Comparison of ENCODE assay signal across 12 cellular contexts in the genomic region with DNA sequence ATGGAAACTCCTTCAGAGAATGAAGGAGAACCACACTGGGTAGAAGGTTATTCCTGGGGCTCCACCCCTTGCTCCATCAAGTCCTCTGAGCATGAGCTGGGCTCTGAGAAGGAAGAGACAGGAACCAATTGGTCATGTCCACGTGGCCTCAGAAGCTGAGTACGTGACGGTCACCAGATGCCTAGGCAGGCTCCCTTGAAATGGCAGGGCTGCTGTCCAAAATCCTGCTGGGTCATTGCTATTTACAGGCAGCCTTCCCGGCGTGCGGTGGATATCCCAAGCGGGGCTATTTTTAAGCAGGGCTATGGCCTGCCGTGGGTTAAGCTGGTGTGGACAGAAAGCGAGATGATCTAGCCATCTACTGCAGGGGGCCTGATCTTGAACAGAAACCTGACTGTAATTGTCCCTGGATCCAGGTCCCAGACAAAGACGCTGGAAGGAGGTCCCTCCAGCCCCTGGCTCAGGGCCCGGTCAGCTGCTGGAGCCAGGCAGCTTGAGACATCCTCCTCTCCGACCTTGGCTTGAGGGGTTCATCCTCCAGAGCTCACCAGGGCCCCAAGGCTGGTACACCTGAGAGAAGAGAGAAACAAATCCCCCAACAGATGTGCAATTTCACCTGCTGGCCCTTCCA. TPM values are rescaled to one million over a fixed set of nuclear protein-coding genes. Genes with fewer than 3 reads are reported as not detected.
DNase-seq lines count a peak whose midpoint lies in the region; ATAC-seq and TF ChIP-seq lines count a peak whose summit lies in the region.
"Had no signal": no experiment of that assay in that cellular context is flagged by ENCODE, and none has a peak within 500 bp of the region (broad histone marks: within the 10 kb centered on the region; RNA-seq: fewer than 3 reads in every experiment).

No MANE protein-coding gene starts in this region.

- H3K9me3 ChIP-seq in ES-I3 (ENCODE audit: control insufficient read depth, insufficient read depth, low read length), result no peaks in the 10 kb centered on the region
- H3K9me3 ChIP-seq in iPS-20b (ENCODE audit: insufficient read depth, low read depth, low read length), result no peaks in the 10 kb centered on the region
- no peaks in the 10 kb centered on the region for H3K9me3 ChIP-seq in sigmoid colon

- peaks cover 8% of the 10 kb centered on the region; the same call in 1 of the 2 replicates for H3K4me1 ChIP-seq in ES-I3 (ENCODE audit: insufficient read depth, low read length)
- H3K4me1 ChIP-seq in iPS-20b (ENCODE audit: insufficient read depth, low read length), result peaks cover 15% of the 10 kb centered on the region
- H3K4me1 ChIP-seq in sigmoid colon, result peaks cover 0 to 31% (median 22%) of the 10 kb centered on the region in 4 donors

- no peak overlapping the region for H3K27ac ChIP-seq in iPS-20b (ENCODE audit: low read length)
- H3K27ac ChIP-seq in sigmoid colon, result peak overlapping the region; percentile 72 to 80 (median 78)
- H3K27ac ChIP-seq: C4-2B had no signal

- ATAC-seq in GM19324 (IDR thresholded peaks at IDR 0.05; ENCODE audit: low FRiP score, unreplicated experiment), result no peak
- ATAC-seq: HCT116 had no signal

- WGBS in sigmoid colon, 2 donors, result 78 to 84% methylated on average over 12 of the region's 12 CpGs

- intact Hi-C loops in sigmoid colon (cut with DNase I), result loop anchor here (2.0 kb wide), 1 partner anchor 66 kb away; no protein-coding TSS in a partner anchor

- TF ChIP-seq CTCF in sigmoid colon (IDR thresholded peaks at IDR 0.05), result no peak

- peak; percentile 80 for DNase-seq in cerebellum (ENCODE audit: low spot score)
- DNase-seq in sigmoid colon, result peak; percentile 82
- DNase-seq in iPS-NIHi11 (ENCODE audit: low spot score), result no peak
- no peak for DNase-seq in stimulated activated CD4-positive, alpha-beta T cell treated with anti-CD3 and anti-CD28 coated beads, Interleukin-2, amount 100 ng/mL, for 24 hours
- DNase-seq in DMS153 treated with DMSO at 0.1 percent for 48 hours (lab: John Stamatoyannopoulos, UW; ENCODE audit: unreplicated experiment), result no peak
- DNase-seq: activated CD4-positive, alpha-beta T cell treated with anti-CD3 and anti-CD28 coated beads for 36 hours had no signal

- no peak for TF ChIP-seq POLR2A in sigmoid colon (IDR thresholded peaks at IDR 0.05)

- H3K4me3 ChIP-seq in iPS-20b (ENCODE audit: low read length) (peak overlapping the region; percentile 71; the same call in 1 of the 2 replicates), sigmoid colon (peak overlapping the region; percentile 15 to 47 (median 44))
- H3K4me3 ChIP-seq: K562 had no signal

- H3K27me3 ChIP-seq in iPS-20b (ENCODE audit: insufficient read depth, low read length) (no peaks in the 10 kb centered on the region), sigmoid colon (no peaks in the 10 kb centered on the region)

- H3K36me3 ChIP-seq in ES-I3 (ENCODE audit: insufficient read depth, low read length) (no peaks in the 10 kb centered on the region), iPS-20b (ENCODE audit: insufficient read depth, low read depth, low read length) (no peaks in the 10 kb centered on the region), sigmoid colon (no peaks in the 10 kb centered on the region)

- TF ChIP-seq EP300 in sigmoid colon (IDR thresholded peaks at IDR 0.05), result peak in 1 of 4 donors; percentile 44

- peak overlapping the region; percentile 54; the same call in 1 of the 2 replicates for H3K9ac ChIP-seq in ES-I3 (ENCODE audit: low read depth, low read length)
- H3K9ac ChIP-seq in iPS-20b (ENCODE audit: low read depth, low read length), result peak overlapping the region; percentile 40; the same call in 1 of the 2 replicates

RNA-seq across cellular contexts. Expression of gene CKMT2, which starts 0.6 kb away (rescaled TPM):
- total RNA-seq in cerebellum (4.2 TPM), sigmoid colon (10 to 100 TPM in 1 of 4 donors, 1 to 10 TPM in 3; 2.9 to 11.1 (median 7.2) TPM)
- polyA plus RNA-seq in sigmoid colon, result 1 to 10 TPM in 2 of 3 donors, under 1 TPM in 1; 0.96 to 6.0 (median 2.4) TPM
- total RNA-seq: activated CD4-positive, alpha-beta T cell treated with anti-CD3 and anti-CD28 coated beads for 36 hours; K562 had no signal

Comparison
In these comparisons a context has a peak if more than half of its experiments do, and no peak if none do; other contexts are left out.
1. DNase-seq: peak in cerebellum (single experiment) and sigmoid colon (single experiment); none in iPS-NIHi11 (single experiment), stimulated activated CD4-positive, alpha-beta T cell treated with anti-CD3 and anti-CD28 coated beads, Interleukin-2, amount 100 ng/mL, for 24 hours (0 of 2) and DMS153 treated with DMSO at 0.1 percent for 48 hours (single experiment).